In genomic region chr2:156331572-156332451, GRCh38 we compare ENCODE assay signal across 1 cellular context.
TF ChIP-seq lines count a peak whose summit lies in the region.

No MANE protein-coding gene starts in this region.

TF ChIP-seq in endothelial cell of umbilical vein, 7 proteins besides CTCF, POLR2A, EP300 and RAD21 (continued from another document):
- TF ChIP-seq MYC (IDR thresholded peaks at IDR 0.05; ENCODE audit: low read depth, low read length) (no peak), JUN (IDR thresholded peaks at IDR 0.05; ENCODE audit: borderline replicate concordance, insufficient read depth, insufficient read length, low read depth) (no peak)
